ENCODE assay signal across 1 cellular context in the genomic region with DNA sequence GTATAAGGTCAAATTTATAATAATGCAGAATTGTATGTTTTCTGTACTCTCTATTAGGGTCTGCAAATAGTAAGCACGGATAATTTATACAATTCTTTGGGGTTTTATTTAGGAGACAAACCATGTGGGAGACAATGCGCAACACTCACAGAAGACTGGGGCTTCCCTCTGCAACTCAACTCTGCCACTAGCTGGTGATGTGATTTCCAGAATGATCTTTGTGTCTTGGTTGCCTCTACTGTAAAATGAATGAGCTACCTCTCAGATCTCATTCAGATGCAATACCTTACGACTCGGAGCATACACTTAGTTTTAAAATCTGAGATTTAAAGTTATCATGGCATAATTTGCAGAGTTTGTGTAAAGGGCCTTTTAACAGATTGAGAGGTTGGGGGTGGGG.
TF ChIP-seq lines count a peak whose summit lies in the region.

No MANE protein-coding gene starts in this region.

TF ChIP-seq in HepG2, 621 proteins besides CTCF, POLR2A, EP300 and RAD21:
- TF ChIP-seq ZNF30 (CRISPR knock-in tag; IDR thresholded peaks at IDR 0.05) (no peak), POLR2G (IDR thresholded peaks at IDR 0.05; ENCODE audit: low read depth, low read length) (0 out of 2 replicates have a peak, but pooled peaks have one; percentile 3)
